In the genomic region with DNA sequence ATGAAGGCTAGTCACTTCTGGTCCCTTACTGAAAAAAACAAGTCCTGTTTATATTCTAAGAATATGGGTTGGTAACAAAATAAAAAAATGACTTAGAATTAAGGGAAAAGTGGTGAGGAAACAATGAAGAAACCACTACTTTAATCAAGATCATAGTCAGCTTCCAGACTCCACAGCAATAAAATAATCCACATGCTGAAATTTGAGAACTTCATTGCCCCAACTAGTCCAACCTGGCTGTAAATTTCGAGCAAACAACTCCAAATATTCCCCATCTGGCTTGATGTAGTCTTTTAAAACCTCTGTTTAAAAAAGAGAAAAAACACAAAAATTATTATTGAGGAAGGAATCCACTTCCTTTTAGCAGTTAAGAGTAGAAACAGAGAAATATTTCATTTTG, we compare ENCODE assay signal across 19 cellular contexts. TPM values are rescaled to one million over a fixed set of nuclear protein-coding genes. Genes with fewer than 3 reads are reported as not detected.
DNase-seq lines count a peak whose midpoint lies in the region; ATAC-seq and TF ChIP-seq lines count a peak whose summit lies in the region.
"Had no signal": no experiment of that assay in that cellular context is flagged by ENCODE, and none has a peak within 500 bp of the region (broad histone marks: within the 10 kb centered on the region; RNA-seq: fewer than 3 reads in every experiment).

No MANE protein-coding gene starts in this region.

- H3K79me2 ChIP-seq in OCI-LY1 (ENCODE audit: insufficient read depth, low read length) = no peaks in the 10 kb centered on the region

- H3K36me3 ChIP-seq in OCI-LY1 (ENCODE audit: insufficient read depth, low read length) = no peaks in the 10 kb centered on the region

- no peaks in the 10 kb centered on the region for H3K27me3 ChIP-seq in OCI-LY1 (ENCODE audit: insufficient read depth, low read length)

- no peaks in the 10 kb centered on the region for H3K9me3 ChIP-seq in OCI-LY1 (ENCODE audit: low read length)

- no peak for TF ChIP-seq CTCF in OCI-LY1 (IDR thresholded peaks at IDR 0.05; ENCODE audit: low read length)
- TF ChIP-seq CTCF in fibroblast of villous mesenchyme (IDR thresholded peaks at IDR 0.05; ENCODE audit: insufficient read depth, low read depth, low read length) = no peak
- no peak for TF ChIP-seq CTCF in GM13976 (IDR thresholded peaks at IDR 0.05; ENCODE audit: borderline replicate concordance, control extremely low read depth, extremely low read depth, insufficient read depth, missing control alignments)

- no peak overlapping the region for H2AFZ ChIP-seq in OCI-LY1 (ENCODE audit: low read length)

- ATAC-seq in HG03457 (IDR thresholded peaks at IDR 0.05; ENCODE audit: unreplicated experiment) (no peak), GM18867 (IDR thresholded peaks at IDR 0.05; ENCODE audit: unreplicated experiment) (no peak), GM21381 (IDR thresholded peaks at IDR 0.05; ENCODE audit: unreplicated experiment) (no peak)
- ATAC-seq: activated CD4-positive, alpha-beta T cell treated with anti-CD3 and anti-CD28 coated beads for 36 hours had no signal

- no peaks in the 10 kb centered on the region for H3K9me2 ChIP-seq in OCI-LY1 (ENCODE audit: low read depth, low read length)

- peaks cover 78% of the 10 kb centered on the region for H3K4me1 ChIP-seq in OCI-LY1 (ENCODE audit: insufficient read depth, low read length, severe bottlenecking)

- no peaks in the 10 kb centered on the region for H3F3A ChIP-seq in OCI-LY1 (ENCODE audit: insufficient read depth, low read length)

- in situ Hi-C loops in GM13976 (cut with MboI; ENCODE audit: low sequenced_read_pairs, unreplicated experiment) = loop anchor here (25.0 kb wide), 3 partner anchors 202 to 952 kb away; no protein-coding TSS in a partner anchor

- peak overlapping the region; percentile 66 for H3K27ac ChIP-seq in OCI-LY1 (ENCODE audit: low read depth, low read length, poor library complexity, severe bottlenecking)

- no peaks in the 10 kb centered on the region for H4K20me1 ChIP-seq in OCI-LY1 (ENCODE audit: insufficient read depth, low read length)

- H3K9ac ChIP-seq in OCI-LY1 (ENCODE audit: low read length) = no peak overlapping the region

- no peak overlapping the region for H3K4me2 ChIP-seq in OCI-LY1 (ENCODE audit: low read length)

- no peak overlapping the region for H3K4me3 ChIP-seq in OCI-LY1 (ENCODE audit: low read depth, low read length, poor library complexity, severe bottlenecking)
- no peak overlapping the region for H3K4me3 ChIP-seq in fibroblast of villous mesenchyme (ENCODE audit: low read depth, low read length)

- DNase-seq in NOMO-1 treated with DMSO at 0.1 percent for 48 hours (lab: John Stamatoyannopoulos, UW; ENCODE audit: unreplicated experiment) (peak; percentile 3), NOMO-1 (lab: John Stamatoyannopoulos, UW; ENCODE audit: unreplicated experiment in 2 of 2) (no peak), fibroblast of villous mesenchyme (ENCODE audit: low read depth) (peak; percentile 74), GM13976 (ENCODE audit: low spot score) (no peak)
- DNase-seq: ACHN; activated CD4-positive, alpha-beta T cell treated with anti-CD3 and anti-CD28 coated beads for 36 hours; activated gamma-delta T cell treated with Interleukin-2 at 50 U/mL for 16 hours; aorta; CD8-positive, alpha-beta memory T cell; glutamatergic neuron; Kasumi-1; NCI-H187; retina; stimulated activated CD4-positive, alpha-beta T cell treated with anti-CD3 and anti-CD28 coated beads, Interleukin-15, amount 100 ng/mL, for 24 hours; stimulated activated naive CD4-positive, alpha-beta T cell treated with Interleukin-2 at 50 U/mL for 16 hours had no signal

RNA-seq across cellular contexts. Expression of a gene that starts 32.5 kb away (rescaled TPM):
- 8.7 and 15.1 TPM in 2 replicates for total RNA-seq in fibroblast of villous mesenchyme

RNA-seq across cellular contexts. Expression of a gene that starts 32.5 kb away (rescaled TPM):
- total RNA-seq in fibroblast of villous mesenchyme = 13.2 and 25.5 TPM in 2 replicates

Comparison
In these comparisons a context has a peak if more than half of its experiments do, and no peak if none do; other contexts are left out.
1. DNase-seq: peak in NOMO-1 treated with DMSO at 0.1 percent for 48 hours (single experiment) and fibroblast of villous mesenchyme (single experiment); none in NOMO-1 (0 of 2) and GM13976 (single experiment).